24 cellular contexts compared by ENCODE assay signal in the genomic region with DNA sequence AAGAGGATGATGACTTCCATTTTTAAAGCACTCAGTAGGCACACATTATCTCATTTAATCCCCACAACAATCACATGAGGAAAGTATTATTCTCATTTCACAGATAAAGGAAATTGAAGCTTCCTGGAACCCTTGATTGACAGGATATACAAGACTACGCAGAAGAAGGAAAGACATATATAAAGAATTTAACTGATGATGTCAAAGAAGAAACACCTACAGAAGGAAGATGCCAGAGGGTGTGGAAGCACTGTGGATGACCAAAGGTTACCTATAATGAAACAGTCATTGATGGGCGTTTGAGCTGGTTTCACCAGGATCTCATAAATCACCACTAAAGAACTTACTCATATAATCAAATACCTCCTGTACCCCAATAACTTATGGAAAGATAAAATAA.
"Had no signal": no experiment of that assay in that cellular context is flagged by ENCODE, and none has a peak within 500 bp of the region (broad histone marks: within the 10 kb centered on the region; RNA-seq: fewer than 3 reads in every experiment).

No MANE protein-coding gene starts in this region.

- H3K36me3 ChIP-seq: gastroesophageal sphincter, sigmoid colon, thoracic aorta had no signal

- H3K4me3 ChIP-seq: body of pancreas, gastroesophageal sphincter, hepatocyte, psoas muscle, sigmoid colon, thoracic aorta had no signal

- H3K9me3 ChIP-seq: body of pancreas, gastroesophageal sphincter, psoas muscle, sigmoid colon, thoracic aorta had no signal

- H3K27ac ChIP-seq: body of pancreas, gastroesophageal sphincter, hepatocyte, parathyroid adenoma, psoas muscle, sigmoid colon had no signal

- H3K4me1 ChIP-seq: body of pancreas, gastroesophageal sphincter, parathyroid adenoma, psoas muscle, sigmoid colon had no signal

- H3K27me3 ChIP-seq: body of pancreas, gastroesophageal sphincter, hepatocyte, sigmoid colon had no signal

- ATAC-seq: activated CD4-positive, alpha-beta T cell treated with anti-CD3 and anti-CD28 coated beads for 36 hours; body of pancreas; gastroesophageal sphincter; left colon; naive thymus-derived CD8-positive, alpha-beta T cell; psoas muscle; stimulated activated effector memory CD8-positive, alpha-beta T cell treated with anti-CD3 and anti-CD28 coated beads, Interleukin-12 subunit alpha, Interleukin-12 subunit beta, amount 100 ng/mL, for 72 hours had no signal

- DNase-seq: activated CD4-positive, alpha-beta T cell treated with anti-CD3 and anti-CD28 coated beads for 36 hours; activated CD4-positive, CD25-positive, alpha-beta regulatory T cell; activated effector memory CD4-positive, alpha-beta T cell treated with Interleukin-2 at 50 U/mL for 16 hours; activated naive CD4-positive, alpha-beta T cell treated with Interleukin-2 at 50 U/mL for 16 hours; activated T-cell treated with anti-CD3 and anti-CD28 coated beads for 4 hours; anterior cingulate cortex; body of pancreas; caudate nucleus; cortex of kidney; kidney; left colon; midbrain; naive thymus-derived CD8-positive, alpha-beta T cell; nucleus accumbens; psoas muscle; sigmoid colon; small intestine; stimulated activated CD4-positive, alpha-beta T cell treated with anti-CD3 and anti-CD28 coated beads, Interleukin-4, amount 100 ng/mL, for 24 hours; trophoblast cell had no signal
